13 cellular contexts compared by ENCODE assay signal in the genomic region with DNA sequence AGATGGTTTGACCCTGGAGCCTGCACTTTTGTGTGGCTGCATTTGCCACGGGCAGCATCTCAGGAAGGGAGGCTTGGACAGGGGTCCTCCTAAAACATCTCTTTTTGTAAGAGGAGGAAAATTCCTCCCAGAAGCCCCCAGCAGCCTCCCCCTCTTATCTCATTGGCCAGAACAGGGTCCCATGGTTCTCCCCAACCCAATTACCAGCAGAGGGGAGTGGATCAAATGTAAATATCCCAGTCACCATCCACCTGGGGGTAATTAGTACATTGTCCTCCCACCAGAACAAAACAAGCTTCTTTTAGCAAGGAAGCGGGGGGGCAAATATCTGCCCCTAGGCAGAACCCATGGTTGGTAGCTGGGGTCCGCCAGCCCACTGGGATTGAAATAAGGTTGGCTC. TPM values are rescaled to one million over a fixed set of nuclear protein-coding genes. Genes with fewer than 3 reads are reported as not detected.
DNase-seq lines count a peak whose midpoint lies in the region; ATAC-seq and TF ChIP-seq lines count a peak whose summit lies in the region.
"Had no signal": no experiment of that assay in that cellular context is flagged by ENCODE, and none has a peak within 500 bp of the region (broad histone marks: within the 10 kb centered on the region; RNA-seq: fewer than 3 reads in every experiment).

No MANE protein-coding gene starts in this region.

- no peak for TF ChIP-seq CTCF in brain (conservative IDR thresholded peaks at IDR 0.05)

- H3K4ac ChIP-seq in mesendoderm (ENCODE audit: low read depth, low read length) = no peak overlapping the region

- no peak overlapping the region for H2BK120ac ChIP-seq in mesendoderm (ENCODE audit: low read depth, low read length)

- DNase-seq in G401 (ENCODE audit: low spot score) (peak; percentile 37), NCI-H146 (lab: John Stamatoyannopoulos, UW) (peak; percentile 78), mesendoderm (peak; percentile 49), pons (ENCODE audit: low spot score) (no peak), NCI-H1105 (lab: John Stamatoyannopoulos, UW) (no peak)
- no peak for DNase-seq in effector memory CD4-positive, alpha-beta T cell
- DNase-seq: AML-193, body of pancreas, NCI-H2029 treated with DMSO at 0.1 percent for 48 hours, PC-9 had no signal

- H3K4me2 ChIP-seq in mesendoderm (ENCODE audit: low read length) = no peak overlapping the region
- H3K4me2 ChIP-seq: PC-9 had no signal

- H3K79me2 ChIP-seq in mesendoderm (ENCODE audit: control insufficient read depth, insufficient read depth, low read length) = no peaks in the 10 kb centered on the region
- H3K79me2 ChIP-seq: parathyroid adenoma had no signal

- no peaks in the 10 kb centered on the region for H3K36me3 ChIP-seq in mesendoderm (ENCODE audit: control insufficient read depth, insufficient read depth, low read length)
- no peaks in the 10 kb centered on the region for H3K36me3 ChIP-seq in effector memory CD4-positive, alpha-beta T cell (ENCODE audit: control insufficient read depth, insufficient read depth, low read length)

- H2BK15ac ChIP-seq in mesendoderm (replicated peaks; ENCODE audit: low read depth) = no peak overlapping the region

- no peaks in the 10 kb centered on the region for H3K27me3 ChIP-seq in mesendoderm (ENCODE audit: insufficient read depth, low read length, poor library complexity)
- H3K27me3 ChIP-seq in effector memory CD4-positive, alpha-beta T cell (replicated peaks; ENCODE audit: control insufficient read depth, insufficient read depth, low read length, poor library complexity, severe bottlenecking) = no peaks in the 10 kb centered on the region
- H3K27me3 ChIP-seq: body of pancreas had no signal

- H3K23ac ChIP-seq in mesendoderm (ENCODE audit: low read length) = no peak overlapping the region

- peaks cover 43% of the 10 kb centered on the region for H3K4me1 Mint-ChIP-seq in brain

- no peak for ATAC-seq in GM21619 (IDR thresholded peaks at IDR 0.05; ENCODE audit: unreplicated experiment)
- ATAC-seq: body of pancreas had no signal

- peak overlapping the region; percentile 43 for H3K27ac ChIP-seq in mesendoderm (ENCODE audit: low read depth, low read length)
- H3K27ac ChIP-seq in effector memory CD4-positive, alpha-beta T cell (ENCODE audit: insufficient read depth, low read length, poor library complexity, severe bottlenecking) = no peak overlapping the region
- H3K27ac ChIP-seq: body of pancreas, parathyroid adenoma, PC-9 had no signal

- no peak overlapping the region for H2AK5ac ChIP-seq in mesendoderm (ENCODE audit: low read length)

- no peaks in the 10 kb centered on the region for H3K9me3 ChIP-seq in effector memory CD4-positive, alpha-beta T cell (ENCODE audit: control insufficient read depth, low read length)
- H3K9me3 ChIP-seq: body of pancreas had no signal

- no peak overlapping the region for H2BK5ac ChIP-seq in mesendoderm (ENCODE audit: low read length)

- H3K79me1 ChIP-seq in mesendoderm (ENCODE audit: low read length) = no peaks in the 10 kb centered on the region

- peaks cover 5% of the 10 kb centered on the region for H3K4me1 ChIP-seq in mesendoderm (ENCODE audit: control insufficient read depth, low read depth, low read length)
- H3K4me1 ChIP-seq in effector memory CD4-positive, alpha-beta T cell (ENCODE audit: control insufficient read depth, insufficient read depth, low read length, poor library complexity, severe bottlenecking) = no peaks in the 10 kb centered on the region
- H3K4me1 ChIP-seq: body of pancreas, parathyroid adenoma had no signal

- H3K36me3 Mint-ChIP-seq in brain = no peaks in the 10 kb centered on the region

- peaks cover 0 to 7% (median 0%) of the 10 kb centered on the region in 5 experiments for H3K9me3 Mint-ChIP-seq in brain

- H3K4me3 ChIP-seq in mesendoderm (ENCODE audit: low read length) = no peak overlapping the region
- H3K4me3 ChIP-seq in effector memory CD4-positive, alpha-beta T cell (ENCODE audit: insufficient read depth, low read depth, low read length, poor library complexity, severe bottlenecking) = no peak overlapping the region
- H3K4me3 ChIP-seq: body of pancreas, PC-9 had no signal

- H4K8ac ChIP-seq in mesendoderm (ENCODE audit: low read depth, low read length) = no peak overlapping the region

- peak overlapping the region; percentile 82 for H3K56ac ChIP-seq in mesendoderm (ENCODE audit: low read length)

- no peak overlapping the region for H4K5ac ChIP-seq in mesendoderm (ENCODE audit: low read length)

- no peak overlapping the region for H3K9ac ChIP-seq in mesendoderm (ENCODE audit: low read length)
- H3K9ac ChIP-seq: parathyroid adenoma had no signal

- no peak overlapping the region for H3K18ac ChIP-seq in mesendoderm (ENCODE audit: low read length)

- in situ Hi-C loops in G401 (cut with HindIII; ENCODE audit: low sequenced_read_pairs) = loop anchor here (25.0 kb wide), 1 partner anchor 95 kb away; a partner anchor contains a TSS

- no CpG with 5 or more reads among the region's 3 CpGs for WGBS in mesendoderm (ENCODE audit: extremely low coverage, insufficient coverage, low lambda C conversion rate)

- H3K27ac Mint-ChIP-seq in brain = peak overlapping the region; percentile 74 to 98 (median 96)

- no peaks in the 10 kb centered on the region for H3K27me3 Mint-ChIP-seq in brain

- peak overlapping the region; percentile 63 to 83 (median 71) for H3K4me3 Mint-ChIP-seq in brain

RNA-seq across cellular contexts. Expression of a gene that starts 44.7 kb away (rescaled TPM):
- total RNA-seq in G401 (2014; rRNA removed; shearing (Covaris generic)) = 19.3 and 32.4 TPM in 2 replicates
- polyA plus RNA-seq in brain (ENCODE audit: insufficient read depth, low read depth, low replicate concordance) = 4.3 TPM
- polyA plus RNA-seq in mesendoderm (2013, experiment 1 of 2) = 26.2 TPM
- 28.4 TPM for polyA plus RNA-seq in mesendoderm (2013, experiment 2 of 2)

Comparison
In these comparisons a context has a peak if more than half of its experiments do, and no peak if none do; other contexts are left out.
1. DNase-seq: peak in G401 (single experiment), NCI-H146 (single experiment) and mesendoderm (single experiment); none in pons (single experiment), NCI-H1105 (single experiment) and effector memory CD4-positive, alpha-beta T cell (0 of 3).